ENCODE assay signal across 11 cellular contexts in the genomic region with DNA sequence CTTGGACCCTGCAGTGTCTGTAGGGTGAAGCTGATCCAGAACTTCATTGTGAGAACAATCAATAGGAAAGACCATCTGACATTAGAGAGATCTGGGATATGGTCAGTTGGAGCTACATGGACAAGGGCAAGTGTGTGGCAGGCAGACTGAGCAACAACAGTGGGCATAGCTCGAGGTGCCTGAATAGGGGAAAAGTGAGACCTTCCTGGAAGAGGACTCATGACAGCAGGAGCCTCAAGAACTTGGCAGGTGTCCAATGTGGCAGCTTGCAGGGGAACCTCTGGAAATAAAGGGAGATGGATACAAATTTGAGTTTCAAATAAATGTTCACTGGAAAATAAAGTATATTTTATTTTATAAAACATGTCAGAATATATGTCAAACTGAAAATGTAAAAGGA.
A peak's percentile ranks its signal among the peaks of the same experiment; 100 is the strongest.
DNase-seq lines count a peak whose midpoint lies in the region; ATAC-seq and TF ChIP-seq lines count a peak whose summit lies in the region.
"Had no signal": no experiment of that assay in that cellular context is flagged by ENCODE, and none has a peak within 500 bp of the region (broad histone marks: within the 10 kb centered on the region; RNA-seq: fewer than 3 reads in every experiment).

No MANE protein-coding gene starts in this region.

- 60 to 78% methylated on average over 1 of the region's 1 CpG for WGBS in body of pancreas, 2 donors

- no peak overlapping the region for H3K9ac ChIP-seq in Karpas-422 (ENCODE audit: low read length)

- H3K4me2 ChIP-seq in Karpas-422 (ENCODE audit: low read depth, low read length, poor library complexity, severe bottlenecking): no peak overlapping the region

- H3K4me3 ChIP-seq in body of pancreas: no peak overlapping the region
- no peak overlapping the region for H3K4me3 ChIP-seq in Karpas-422 (ENCODE audit: low read length)

- intact Hi-C loops in body of pancreas (cut with DNase I): no loop called here

- no peaks in the 10 kb centered on the region for H3K36me3 ChIP-seq in body of pancreas (replicated peaks in 1 of 2; ENCODE audit: insufficient read depth in 1 of 2, low read depth in 2 of 2)
- H3K36me3 ChIP-seq in Karpas-422 (ENCODE audit: insufficient read depth, low read length): no peaks in the 10 kb centered on the region

- H3K27ac ChIP-seq in body of pancreas (peak overlapping the region in 1 of 4 donors; percentile 40), Karpas-422 (ENCODE audit: low read length) (no peak overlapping the region)

- TF ChIP-seq POLR2A in body of pancreas (IDR thresholded peaks at IDR 0.05): no peak

- no peak overlapping the region for H2AFZ ChIP-seq in Karpas-422 (ENCODE audit: low read length)

- DNase-seq in Daoy (ENCODE audit: low read depth): peak; percentile 50
- peak; percentile 58 for DNase-seq in NCI-H2029 treated with DMSO at 0.1 percent for 48 hours (lab: John Stamatoyannopoulos, UW)
- peak in 3 of 4 donors; percentile 21 to 45 (median 44) for DNase-seq in body of pancreas
- DNase-seq in medulla oblongata (ENCODE audit: extremely low spot score): peak; percentile 67
- no peak for DNase-seq in NCI-H1930 (lab: John Stamatoyannopoulos, UW)
- DNase-seq in Karpas-422: no peak
- no peak for DNase-seq in NCI-H146 (lab: John Stamatoyannopoulos, UW)
- no peak for DNase-seq in stimulated activated CD4-positive, alpha-beta T cell treated with anti-CD3 and anti-CD28 coated beads, Interleukin-12 subunit alpha, Interleukin-12 subunit beta, amount 100 ng/mL, for 4 hours
- DNase-seq: CD4-positive, CD25-positive, alpha-beta regulatory T cell; NCI-H226; occipital lobe had no signal

- H3K9me2 ChIP-seq in Karpas-422 (replicated peaks; ENCODE audit: insufficient read depth, low read length): no peaks in the 10 kb centered on the region

- no peaks in the 10 kb centered on the region for H4K20me1 ChIP-seq in Karpas-422 (ENCODE audit: insufficient read depth, low read depth, low read length)

- no peaks in the 10 kb centered on the region for H3K9me3 ChIP-seq in body of pancreas
- H3K9me3 ChIP-seq in Karpas-422 (ENCODE audit: low read length): no peaks in the 10 kb centered on the region

- ATAC-seq in body of pancreas: no peak

- peaks cover 41% of the 10 kb centered on the region for H3K4me1 ChIP-seq in body of pancreas
- H3K4me1 ChIP-seq in Karpas-422 (ENCODE audit: low read length): no peaks in the 10 kb centered on the region

- no peak for TF ChIP-seq CTCF in body of pancreas (IDR thresholded peaks at IDR 0.05)

- no peaks in the 10 kb centered on the region for H3K79me2 ChIP-seq in Karpas-422 (ENCODE audit: low read length)

- H3K27me3 ChIP-seq in body of pancreas (no peaks in the 10 kb centered on the region), Karpas-422 (ENCODE audit: low read length) (no peaks in the 10 kb centered on the region)

Comparison
In these comparisons a context has a peak if more than half of its experiments do, and no peak if none do; other contexts are left out.
1. DNase-seq: peak in Daoy (single experiment), NCI-H2029 treated with DMSO at 0.1 percent for 48 hours (single experiment), body of pancreas (3 of 4) and medulla oblongata (single experiment); none in NCI-H1930 (0 of 2), Karpas-422 (single experiment), NCI-H146 (single experiment) and stimulated activated CD4-positive, alpha-beta T cell treated with anti-CD3 and anti-CD28 coated beads, Interleukin-12 subunit alpha, Interleukin-12 subunit beta, amount 100 ng/mL, for 4 hours (single experiment).